Comparison of ENCODE assay signal across 14 cellular contexts in the genomic region with DNA sequence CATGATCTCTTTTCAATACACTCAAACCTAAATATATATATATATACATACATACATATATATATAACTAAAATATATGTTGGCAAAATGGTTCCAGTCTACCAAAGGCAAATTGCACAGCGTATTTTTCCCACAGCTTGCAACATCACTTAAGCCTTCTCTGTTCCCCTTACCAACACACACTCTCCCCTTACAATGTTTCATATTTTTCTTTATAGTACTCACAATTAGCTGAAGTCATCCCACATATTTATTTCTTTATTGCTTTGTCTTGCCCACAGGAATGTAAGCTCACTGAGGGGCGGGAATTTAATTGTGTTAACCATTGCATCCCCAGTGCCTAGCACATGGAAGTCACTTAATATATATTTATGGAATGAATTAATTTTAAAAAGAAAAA.
"Had no signal": no experiment of that assay in that cellular context is flagged by ENCODE, and none has a peak within 500 bp of the region (broad histone marks: within the 10 kb centered on the region; RNA-seq: fewer than 3 reads in every experiment).

No MANE protein-coding gene starts in this region.

- DNase-seq: activated B cell treated with CpG ODN at 0.5 μM for 24 hours; activated CD4-positive, alpha-beta T cell treated with anti-CD3 and anti-CD28 coated beads, Interleukin-2, amount 10 ng/mL, durations not matched to agents 7 days and 5 days; activated CD8-positive, alpha-beta memory T cell treated with anti-CD3 and anti-CD28 coated beads for 24 hours; activated naive CD4-positive, alpha-beta T cell treated with anti-CD3 and anti-CD28 coated beads, Interleukin-2, amount 10 ng/mL, durations not matched to agents 7 days and 5 days; adrenal gland; brain microvascular endothelial cell; cerebellar nuclear complex; stimulated activated naive CD8-positive, alpha-beta T cell treated with anti-CD3 and anti-CD28 coated beads, Interleukin-15, Interleukin-2, amounts not matched to agents 100 U/mL and 50 U/mL, for 24 hours; T-helper 17 cell; upper lobe of left lung had no signal

- H3K9me3 ChIP-seq: adrenal gland had no signal

- H3K27ac Mint-ChIP-seq: activated B cell treated with CpG ODN at 0.5 μM for 24 hours; activated CD4-positive, alpha-beta T cell treated with anti-CD3 and anti-CD28 coated beads, Interleukin-2, amount 10 ng/mL, durations not matched to agents 7 days and 5 days; activated naive CD4-positive, alpha-beta T cell treated with anti-CD3 and anti-CD28 coated beads, Interleukin-2, amount 10 ng/mL, durations not matched to agents 7 days and 5 days; activated T-helper 17 cell treated with anti-CD3 and anti-CD28 coated beads, Interleukin-2, amount 50 U/mL, for 72 hours; T-helper 17 cell had no signal

- H3K79me2 ChIP-seq: hepatocyte had no signal

- H3K27ac ChIP-seq: adrenal gland, brain microvascular endothelial cell, gastroesophageal sphincter, hepatocyte, suprapubic skin, upper lobe of left lung had no signal

- H3K4me2 ChIP-seq: hepatocyte had no signal

- H3K36me3 Mint-ChIP-seq: activated naive CD4-positive, alpha-beta T cell treated with anti-CD3 and anti-CD28 coated beads, Interleukin-2, amount 10 ng/mL, durations not matched to agents 7 days and 5 days had no signal

- H3K36me3 ChIP-seq: adrenal gland, brain microvascular endothelial cell, gastroesophageal sphincter, suprapubic skin, upper lobe of left lung had no signal

- H2AFZ ChIP-seq: hepatocyte had no signal

- H3K4me3 ChIP-seq: adrenal gland, gastroesophageal sphincter, hepatocyte, suprapubic skin, upper lobe of left lung had no signal

- H3K27me3 Mint-ChIP-seq: activated B cell treated with CpG ODN at 0.5 μM for 24 hours; activated CD4-positive, alpha-beta T cell treated with anti-CD3 and anti-CD28 coated beads, Interleukin-2, amount 10 ng/mL, durations not matched to agents 7 days and 5 days; activated naive CD4-positive, alpha-beta T cell treated with anti-CD3 and anti-CD28 coated beads, Interleukin-2, amount 10 ng/mL, durations not matched to agents 7 days and 5 days; activated T-helper 17 cell treated with anti-CD3 and anti-CD28 coated beads, Interleukin-2, amount 50 U/mL, for 72 hours; T-helper 17 cell had no signal

- H3K27me3 ChIP-seq: adrenal gland, brain microvascular endothelial cell, gastroesophageal sphincter, hepatocyte, suprapubic skin, upper lobe of left lung had no signal

- H3K4me3 Mint-ChIP-seq: activated B cell treated with CpG ODN at 0.5 μM for 24 hours; activated CD4-positive, alpha-beta T cell treated with anti-CD3 and anti-CD28 coated beads, Interleukin-2, amount 10 ng/mL, durations not matched to agents 7 days and 5 days; activated naive CD4-positive, alpha-beta T cell treated with anti-CD3 and anti-CD28 coated beads, Interleukin-2, amount 10 ng/mL, durations not matched to agents 7 days and 5 days; activated T-helper 17 cell treated with anti-CD3 and anti-CD28 coated beads, Interleukin-2, amount 50 U/mL, for 72 hours; T-helper 17 cell had no signal

- H3K9me3 Mint-ChIP-seq: activated naive CD4-positive, alpha-beta T cell treated with anti-CD3 and anti-CD28 coated beads, Interleukin-2, amount 10 ng/mL, durations not matched to agents 7 days and 5 days had no signal

- H3K4me1 Mint-ChIP-seq: activated B cell treated with CpG ODN at 0.5 μM for 24 hours; activated CD4-positive, alpha-beta T cell treated with anti-CD3 and anti-CD28 coated beads, Interleukin-2, amount 10 ng/mL, durations not matched to agents 7 days and 5 days; activated naive CD4-positive, alpha-beta T cell treated with anti-CD3 and anti-CD28 coated beads, Interleukin-2, amount 10 ng/mL, durations not matched to agents 7 days and 5 days; activated T-helper 17 cell treated with anti-CD3 and anti-CD28 coated beads, Interleukin-2, amount 50 U/mL, for 72 hours; T-helper 17 cell had no signal

- H3K4me1 ChIP-seq: adrenal gland, gastroesophageal sphincter, suprapubic skin, upper lobe of left lung had no signal
